9 cellular contexts compared by ENCODE assay signal in the genomic region with DNA sequence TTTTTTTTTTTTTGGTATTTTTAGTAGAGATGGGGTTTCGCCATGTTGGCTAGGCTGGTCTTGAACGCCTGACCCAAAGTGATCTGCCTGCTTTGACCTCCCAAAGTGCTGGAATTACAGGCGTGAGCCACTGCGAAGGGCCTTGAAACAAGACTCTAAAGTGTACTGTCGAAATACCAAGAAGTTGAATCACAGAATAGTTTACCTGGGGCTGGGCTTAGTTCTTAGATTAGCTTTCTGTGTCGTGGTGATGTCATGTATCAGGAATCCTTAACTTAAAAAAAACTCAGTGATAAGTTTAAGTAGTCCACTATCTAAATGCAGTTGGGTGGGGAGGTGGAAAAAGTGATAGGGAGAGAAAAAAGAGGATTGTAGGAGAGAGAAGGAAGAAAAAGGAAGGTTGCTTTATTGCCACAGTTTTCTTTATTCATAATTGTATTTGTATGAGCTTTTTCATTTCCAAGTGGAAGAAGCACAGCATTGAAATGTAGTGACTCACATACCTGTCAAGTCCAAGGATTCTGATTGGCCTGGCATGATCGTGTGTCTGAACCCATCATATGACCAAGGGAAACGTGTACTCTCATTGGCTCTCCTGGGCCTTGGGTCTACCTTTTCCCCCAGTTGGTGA. TPM values are rescaled to one million over a fixed set of nuclear protein-coding genes. Genes with fewer than 3 reads are reported as not detected.
DNase-seq lines count a peak whose midpoint lies in the region; ATAC-seq and TF ChIP-seq lines count a peak whose summit lies in the region.
"Had no signal": no experiment of that assay in that cellular context is flagged by ENCODE, and none has a peak within 500 bp of the region (broad histone marks: within the 10 kb centered on the region; RNA-seq: fewer than 3 reads in every experiment).

No MANE protein-coding gene starts in this region.

- DNase-seq in HPDE6-E6E7 (ENCODE audit: extremely low spot score), result peak; percentile 83
- DNase-seq in astrocyte of the hippocampus (ENCODE audit: low read depth, low spot score), result peak; percentile 93
- peak; percentile 98 for DNase-seq in kidney tubule cell (ENCODE audit: low spot score)
- DNase-seq in stimulated activated effector memory CD8-positive, alpha-beta T cell treated with anti-CD3 and anti-CD28 coated beads, Interleukin-12 subunit alpha, Interleukin-12 subunit beta, amount 100 ng/mL, for 72 hours (ENCODE audit: low spot score in 2 of 2), result no peak
- DNase-seq in stimulated activated CD4-positive, alpha-beta T cell treated with anti-CD3 and anti-CD28 coated beads, Interleukin-12 subunit alpha, Interleukin-12 subunit beta, amount 100 ng/mL, for 4 hours, result no peak
- no peak for DNase-seq in activated T-helper 2 cell treated with anti-CD3 and anti-CD28 coated beads, Interferon-gamma antibody, Interleukin-2, Interleukin-4, amounts not matched to agents 10 μg/mL and 5 μg/mL and 100 μg/mL, durations not matched to agents 14 hours and 24 hours and 36 hours (ENCODE audit: low spot score)
- DNase-seq: activated effector memory CD4-positive, alpha-beta T cell treated with Interleukin-2 at 50 U/mL for 16 hours had no signal

- intact Hi-C loops in activated T-helper 2 cell treated with anti-CD3 and anti-CD28 coated beads, Interferon-gamma antibody, Interleukin-2, Interleukin-4, amounts not matched to agents 10 μg/mL and 5 μg/mL and 100 μg/mL, durations not matched to agents 14 hours and 24 hours and 36 hours (cut with micrococcal nuclease), result no loop called here

- H3K27ac ChIP-seq in 22Rv1, result peak overlapping the region; percentile 30; the same call in 1 of the 2 replicates

- H3K27me3 Mint-ChIP-seq in activated T-helper 2 cell treated with anti-CD3 and anti-CD28 coated beads, Interferon-gamma antibody, Interleukin-2, Interleukin-4, amounts not matched to agents 10 μg/mL and 5 μg/mL and 100 μg/mL, durations not matched to agents 14 hours and 24 hours and 36 hours (ENCODE audit: low read depth), result peaks cover 4% of the 10 kb centered on the region

- no peak for TF ChIP-seq CTCF in 22Rv1 (IDR thresholded peaks at IDR 0.05)

- no peak for ATAC-seq in stimulated activated effector memory CD8-positive, alpha-beta T cell treated with anti-CD3 and anti-CD28 coated beads, Interleukin-12 subunit alpha, Interleukin-12 subunit beta, amount 100 ng/mL, for 72 hours
- no peak for ATAC-seq in GM21515 (IDR thresholded peaks at IDR 0.05; ENCODE audit: unreplicated experiment)

- no peak overlapping the region for H3K27ac Mint-ChIP-seq in stimulated activated effector memory CD8-positive, alpha-beta T cell treated with anti-CD3 and anti-CD28 coated beads, Interleukin-12 subunit alpha, Interleukin-12 subunit beta, amount 100 ng/mL, for 72 hours
- no peak overlapping the region for H3K27ac Mint-ChIP-seq in activated T-helper 2 cell treated with anti-CD3 and anti-CD28 coated beads, Interferon-gamma antibody, Interleukin-2, Interleukin-4, amounts not matched to agents 10 μg/mL and 5 μg/mL and 100 μg/mL, durations not matched to agents 14 hours and 24 hours and 36 hours

- H3K9me3 Mint-ChIP-seq in stimulated activated effector memory CD8-positive, alpha-beta T cell treated with anti-CD3 and anti-CD28 coated beads, Interleukin-12 subunit alpha, Interleukin-12 subunit beta, amount 100 ng/mL, for 72 hours, result no peaks in the 10 kb centered on the region
- no peaks in the 10 kb centered on the region for H3K9me3 Mint-ChIP-seq in activated T-helper 2 cell treated with anti-CD3 and anti-CD28 coated beads, Interferon-gamma antibody, Interleukin-2, Interleukin-4, amounts not matched to agents 10 μg/mL and 5 μg/mL and 100 μg/mL, durations not matched to agents 14 hours and 24 hours and 36 hours

- H3K4me3 Mint-ChIP-seq in stimulated activated effector memory CD8-positive, alpha-beta T cell treated with anti-CD3 and anti-CD28 coated beads, Interleukin-12 subunit alpha, Interleukin-12 subunit beta, amount 100 ng/mL, for 72 hours, result no peak overlapping the region
- no peak overlapping the region for H3K4me3 Mint-ChIP-seq in activated T-helper 2 cell treated with anti-CD3 and anti-CD28 coated beads, Interferon-gamma antibody, Interleukin-2, Interleukin-4, amounts not matched to agents 10 μg/mL and 5 μg/mL and 100 μg/mL, durations not matched to agents 14 hours and 24 hours and 36 hours (ENCODE audit: low read depth)

- H3K36me3 Mint-ChIP-seq in stimulated activated effector memory CD8-positive, alpha-beta T cell treated with anti-CD3 and anti-CD28 coated beads, Interleukin-12 subunit alpha, Interleukin-12 subunit beta, amount 100 ng/mL, for 72 hours, result no peaks in the 10 kb centered on the region
- no peaks in the 10 kb centered on the region for H3K36me3 Mint-ChIP-seq in activated T-helper 2 cell treated with anti-CD3 and anti-CD28 coated beads, Interferon-gamma antibody, Interleukin-2, Interleukin-4, amounts not matched to agents 10 μg/mL and 5 μg/mL and 100 μg/mL, durations not matched to agents 14 hours and 24 hours and 36 hours (ENCODE audit: low read depth)

- H3K4me1 Mint-ChIP-seq in stimulated activated effector memory CD8-positive, alpha-beta T cell treated with anti-CD3 and anti-CD28 coated beads, Interleukin-12 subunit alpha, Interleukin-12 subunit beta, amount 100 ng/mL, for 72 hours, result no peaks in the 10 kb centered on the region
- no peaks in the 10 kb centered on the region for H3K4me1 Mint-ChIP-seq in activated T-helper 2 cell treated with anti-CD3 and anti-CD28 coated beads, Interferon-gamma antibody, Interleukin-2, Interleukin-4, amounts not matched to agents 10 μg/mL and 5 μg/mL and 100 μg/mL, durations not matched to agents 14 hours and 24 hours and 36 hours (ENCODE audit: low read depth)

RNA-seq across cellular contexts. Expression of a gene that starts 13.4 kb away (rescaled TPM):
- total RNA-seq in activated T-helper 2 cell treated with anti-CD3 and anti-CD28 coated beads, Interferon-gamma antibody, Interleukin-2, Interleukin-4, amounts not matched to agents 10 μg/mL and 5 μg/mL and 100 μg/mL, durations not matched to agents 14 hours and 24 hours and 36 hours, result 5.9 and 7.9 TPM in 2 replicates

RNA-seq across cellular contexts. Expression of a gene that starts 14.2 kb away (rescaled TPM):
- total RNA-seq in activated T-helper 2 cell treated with anti-CD3 and anti-CD28 coated beads, Interferon-gamma antibody, Interleukin-2, Interleukin-4, amounts not matched to agents 10 μg/mL and 5 μg/mL and 100 μg/mL, durations not matched to agents 14 hours and 24 hours and 36 hours, result 30.4 and 36.5 TPM in 2 replicates

Comparison
In these comparisons a context has a peak if more than half of its experiments do, and no peak if none do; other contexts are left out.
1. DNase-seq: peak in HPDE6-E6E7 (single experiment), astrocyte of the hippocampus (single experiment) and kidney tubule cell (single experiment); none in stimulated activated effector memory CD8-positive, alpha-beta T cell treated with anti-CD3 and anti-CD28 coated beads, Interleukin-12 subunit alpha, Interleukin-12 subunit beta, amount 100 ng/mL, for 72 hours (0 of 2), stimulated activated CD4-positive, alpha-beta T cell treated with anti-CD3 and anti-CD28 coated beads, Interleukin-12 subunit alpha, Interleukin-12 subunit beta, amount 100 ng/mL, for 4 hours (single experiment) and activated T-helper 2 cell treated with anti-CD3 and anti-CD28 coated beads, Interferon-gamma antibody, Interleukin-2, Interleukin-4, amounts not matched to agents 10 μg/mL and 5 μg/mL and 100 μg/mL, durations not matched to agents 14 hours and 24 hours and 36 hours (single experiment).